18 cellular contexts compared by ENCODE assay signal in genomic region chr1:219442575-219442974, GRCh38.
DNase-seq lines count a peak whose midpoint lies in the region; ATAC-seq and TF ChIP-seq lines count a peak whose summit lies in the region.
"Had no signal": no experiment of that assay in that cellular context is flagged by ENCODE, and none has a peak within 500 bp of the region (broad histone marks: within the 10 kb centered on the region; RNA-seq: fewer than 3 reads in every experiment).

No MANE protein-coding gene starts in this region.

- H3K36me3 Mint-ChIP-seq in activated T-helper 1 cell treated with anti-CD3 and anti-CD28 coated beads, Interleukin-12 subunit alpha, Interleukin-12 subunit beta, Interleukin-2, Interleukin-4 antibody, amounts not matched to agents 30 ng/mL and 10 ng/mL and 1 ng/mL, durations not matched to agents 14 hours and 24 hours and 36 hours (ENCODE audit: low read depth) = no peaks in the 10 kb centered on the region
- H3K36me3 Mint-ChIP-seq: activated CD4-positive, alpha-beta memory T cell treated with anti-CD3 and anti-CD28 coated beads for 36 hours; activated naive CD4-positive, alpha-beta T cell treated with anti-CD3 and anti-CD28 coated beads, Interleukin-2, amount 10 ng/mL, durations not matched to agents 7 days and 5 days had no signal

- ATAC-seq in GM21381 (IDR thresholded peaks at IDR 0.05; ENCODE audit: unreplicated experiment) = no peak
- ATAC-seq: body of pancreas, sciatic nerve had no signal

- intact Hi-C loops in activated T-helper 1 cell treated with anti-CD3 and anti-CD28 coated beads, Interleukin-12 subunit alpha, Interleukin-12 subunit beta, Interleukin-2, Interleukin-4 antibody, amounts not matched to agents 30 ng/mL and 10 ng/mL and 1 ng/mL, durations not matched to agents 14 hours and 24 hours and 36 hours (cut with micrococcal nuclease) = no loop called here

- DNase-seq in AG08395 (ENCODE audit: low spot score) (peak; percentile 28), HS-5 (ENCODE audit: low read depth) (peak; percentile 84), SW480 (ENCODE audit: low spot score) (peak; percentile 6), fibroblast of the aortic adventitia (ENCODE audit: low read depth) (peak; percentile 89), NCI-H2081 (lab: John Stamatoyannopoulos, UW) (no peak), Ammon's horn (ENCODE audit: low spot score) (no peak)
- DNase-seq in activated T-helper 1 cell treated with anti-CD3 and anti-CD28 coated beads, Interleukin-12 subunit alpha, Interleukin-12 subunit beta, Interleukin-2, Interleukin-4 antibody, amounts not matched to agents 30 ng/mL and 10 ng/mL and 1 ng/mL, durations not matched to agents 14 hours and 24 hours and 36 hours (ENCODE audit: low spot score) = no peak
- DNase-seq: activated CD4-positive, alpha-beta memory T cell treated with anti-CD3 and anti-CD28 coated beads for 36 hours; activated naive CD4-positive, alpha-beta T cell treated with anti-CD3 and anti-CD28 coated beads, Interleukin-2, amount 10 ng/mL, durations not matched to agents 7 days and 5 days; body of pancreas; CD4-positive, alpha-beta T cell; DMS79 treated with DMSO at 0.1 percent for 48 hours; H9; NCI-H526 treated with DMSO at 0.1 percent for 48 hours; stimulated activated CD4-positive, alpha-beta T cell treated with anti-CD3 and anti-CD28 coated beads, Interleukin-2, amount 100 ng/mL, for 24 hours; stomach had no signal

- no peak overlapping the region for H3K27ac Mint-ChIP-seq in activated T-helper 1 cell treated with anti-CD3 and anti-CD28 coated beads, Interleukin-12 subunit alpha, Interleukin-12 subunit beta, Interleukin-2, Interleukin-4 antibody, amounts not matched to agents 30 ng/mL and 10 ng/mL and 1 ng/mL, durations not matched to agents 14 hours and 24 hours and 36 hours
- H3K27ac Mint-ChIP-seq: activated CD4-positive, alpha-beta memory T cell treated with anti-CD3 and anti-CD28 coated beads for 36 hours; activated naive CD4-positive, alpha-beta T cell treated with anti-CD3 and anti-CD28 coated beads, Interleukin-2, amount 10 ng/mL, durations not matched to agents 7 days and 5 days; CD4-positive, alpha-beta T cell; H9 had no signal

- no peak overlapping the region for H3K4me3 ChIP-seq in fibroblast of the aortic adventitia (ENCODE audit: low read depth, low read length)
- H3K4me3 ChIP-seq: body of pancreas, stomach had no signal

- TF ChIP-seq CTCF in fibroblast of the aortic adventitia (IDR thresholded peaks at IDR 0.05; ENCODE audit: insufficient read depth, low read length) = no peak

- no peaks in the 10 kb centered on the region for H3K27me3 Mint-ChIP-seq in activated T-helper 1 cell treated with anti-CD3 and anti-CD28 coated beads, Interleukin-12 subunit alpha, Interleukin-12 subunit beta, Interleukin-2, Interleukin-4 antibody, amounts not matched to agents 30 ng/mL and 10 ng/mL and 1 ng/mL, durations not matched to agents 14 hours and 24 hours and 36 hours (ENCODE audit: insufficient read depth)
- H3K27me3 Mint-ChIP-seq: activated naive CD4-positive, alpha-beta T cell treated with anti-CD3 and anti-CD28 coated beads, Interleukin-2, amount 10 ng/mL, durations not matched to agents 7 days and 5 days; CD4-positive, alpha-beta T cell had no signal

- H3K4me3 Mint-ChIP-seq in activated T-helper 1 cell treated with anti-CD3 and anti-CD28 coated beads, Interleukin-12 subunit alpha, Interleukin-12 subunit beta, Interleukin-2, Interleukin-4 antibody, amounts not matched to agents 30 ng/mL and 10 ng/mL and 1 ng/mL, durations not matched to agents 14 hours and 24 hours and 36 hours = no peak overlapping the region
- H3K4me3 Mint-ChIP-seq: activated CD4-positive, alpha-beta memory T cell treated with anti-CD3 and anti-CD28 coated beads for 36 hours; activated naive CD4-positive, alpha-beta T cell treated with anti-CD3 and anti-CD28 coated beads, Interleukin-2, amount 10 ng/mL, durations not matched to agents 7 days and 5 days; CD4-positive, alpha-beta T cell; H9 had no signal

- H3K9me3 Mint-ChIP-seq in activated T-helper 1 cell treated with anti-CD3 and anti-CD28 coated beads, Interleukin-12 subunit alpha, Interleukin-12 subunit beta, Interleukin-2, Interleukin-4 antibody, amounts not matched to agents 30 ng/mL and 10 ng/mL and 1 ng/mL, durations not matched to agents 14 hours and 24 hours and 36 hours = no peaks in the 10 kb centered on the region
- H3K9me3 Mint-ChIP-seq: activated CD4-positive, alpha-beta memory T cell treated with anti-CD3 and anti-CD28 coated beads for 36 hours; activated naive CD4-positive, alpha-beta T cell treated with anti-CD3 and anti-CD28 coated beads, Interleukin-2, amount 10 ng/mL, durations not matched to agents 7 days and 5 days; CD4-positive, alpha-beta T cell; H9 had no signal

- H3K4me1 Mint-ChIP-seq in activated T-helper 1 cell treated with anti-CD3 and anti-CD28 coated beads, Interleukin-12 subunit alpha, Interleukin-12 subunit beta, Interleukin-2, Interleukin-4 antibody, amounts not matched to agents 30 ng/mL and 10 ng/mL and 1 ng/mL, durations not matched to agents 14 hours and 24 hours and 36 hours (ENCODE audit: low read depth) = no peaks in the 10 kb centered on the region
- H3K4me1 Mint-ChIP-seq: activated naive CD4-positive, alpha-beta T cell treated with anti-CD3 and anti-CD28 coated beads, Interleukin-2, amount 10 ng/mL, durations not matched to agents 7 days and 5 days had no signal

Comparison
In these comparisons a context has a peak if more than half of its experiments do, and no peak if none do; other contexts are left out.
1. DNase-seq: peak in AG08395 (single experiment), HS-5 (single experiment), SW480 (single experiment) and fibroblast of the aortic adventitia (single experiment); none in NCI-H2081 (0 of 2), Ammon's horn (single experiment) and activated T-helper 1 cell treated with anti-CD3 and anti-CD28 coated beads, Interleukin-12 subunit alpha, Interleukin-12 subunit beta, Interleukin-2, Interleukin-4 antibody, amounts not matched to agents 30 ng/mL and 10 ng/mL and 1 ng/mL, durations not matched to agents 14 hours and 24 hours and 36 hours (single experiment).